Comparison of ENCODE assay signal across 18 cellular contexts in the genomic region with DNA sequence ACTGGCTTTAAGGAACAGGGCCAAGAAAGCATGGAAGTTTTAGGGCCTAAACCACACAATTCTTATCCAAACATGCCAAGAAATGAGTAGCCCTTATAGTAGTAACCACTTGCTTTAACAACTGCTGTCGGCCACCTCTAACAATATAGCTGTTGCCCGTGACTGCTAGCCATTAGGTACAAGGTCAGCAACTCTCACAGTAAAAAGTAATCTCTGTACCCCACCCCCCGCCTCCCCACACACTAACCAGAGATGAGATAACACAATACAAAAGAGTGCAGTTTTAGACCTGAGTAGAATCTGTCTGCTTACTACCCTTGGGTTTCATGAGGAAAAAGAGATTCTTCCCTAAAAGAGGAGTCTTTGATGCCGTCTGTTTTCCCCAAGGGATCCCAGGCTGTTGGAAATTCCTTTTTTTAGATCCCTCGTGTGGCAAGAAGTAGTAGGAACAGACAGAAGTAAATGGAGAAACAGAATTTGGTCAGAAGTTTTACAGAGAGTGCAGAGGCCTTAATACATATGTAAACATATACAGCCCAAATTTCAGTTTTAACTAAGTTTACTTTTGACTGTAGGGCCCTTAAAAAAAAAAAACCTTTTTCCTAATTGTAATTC.
"Had no signal": no experiment of that assay in that cellular context is flagged by ENCODE, and none has a peak within 500 bp of the region (broad histone marks: within the 10 kb centered on the region; RNA-seq: fewer than 3 reads in every experiment).

No MANE protein-coding gene starts in this region.

- H3K36me3 ChIP-seq: neutrophil, suprapubic skin, transverse colon, vagina had no signal

- DNase-seq: activated B cell treated with CpG ODN at 0.5 μM for 24 hours; activated CD4-positive, alpha-beta memory T cell treated with anti-CD3 and anti-CD28 coated beads, Interleukin-2, amount 10 ng/mL, durations not matched to agents 7 days and 5 days; activated CD4-positive, alpha-beta T cell treated with anti-CD3 and anti-CD28 coated beads for 48 hours; activated CD8-positive, alpha-beta memory T cell treated with anti-CD3 and anti-CD28 coated beads, Interleukin-2, amount 10 ng/mL, durations not matched to agents 7 days and 5 days; caudate nucleus; erythroblast; head of caudate nucleus; stimulated activated CD4-positive, alpha-beta T cell treated with anti-CD3 and anti-CD28 coated beads, Interleukin-12 subunit alpha, Interleukin-12 subunit beta, amount 100 ng/mL, for 4 hours; stimulated activated CD4-positive, alpha-beta T cell treated with anti-CD3 and anti-CD28 coated beads, Interleukin-2, amount 100 ng/mL, for 24 hours; transverse colon had no signal

- H3K4me1 ChIP-seq: parathyroid adenoma, suprapubic skin, transverse colon, vagina had no signal

- ATAC-seq: activated CD8-positive, alpha-beta memory T cell treated with anti-CD3 and anti-CD28 coated beads, Interleukin-2, amount 10 ng/mL, durations not matched to agents 7 days and 5 days; natural killer cell treated with Interleukin-12 subunit alpha and Interleukin-12 subunit beta and Interleukin-15 and Interleukin-18, amount 100 ng/mL, for 72 hours had no signal

- H3K9ac ChIP-seq: parathyroid adenoma had no signal

- H3K4me3 ChIP-seq: suprapubic skin, transverse colon, vagina had no signal

- FAIRE-seq: colon, endometrium, frontal cortex had no signal

- H3K9me3 ChIP-seq: neutrophil, suprapubic skin, transverse colon, vagina had no signal

- H3K27me3 ChIP-seq: neutrophil, suprapubic skin, transverse colon, vagina had no signal

- H3K79me2 ChIP-seq: parathyroid adenoma had no signal

- H2AFZ ChIP-seq: parathyroid adenoma had no signal

- H3K27ac ChIP-seq: neutrophil, parathyroid adenoma, suprapubic skin, transverse colon, vagina had no signal
